ENCODE assay signal across 1 cellular context in the genomic region with DNA sequence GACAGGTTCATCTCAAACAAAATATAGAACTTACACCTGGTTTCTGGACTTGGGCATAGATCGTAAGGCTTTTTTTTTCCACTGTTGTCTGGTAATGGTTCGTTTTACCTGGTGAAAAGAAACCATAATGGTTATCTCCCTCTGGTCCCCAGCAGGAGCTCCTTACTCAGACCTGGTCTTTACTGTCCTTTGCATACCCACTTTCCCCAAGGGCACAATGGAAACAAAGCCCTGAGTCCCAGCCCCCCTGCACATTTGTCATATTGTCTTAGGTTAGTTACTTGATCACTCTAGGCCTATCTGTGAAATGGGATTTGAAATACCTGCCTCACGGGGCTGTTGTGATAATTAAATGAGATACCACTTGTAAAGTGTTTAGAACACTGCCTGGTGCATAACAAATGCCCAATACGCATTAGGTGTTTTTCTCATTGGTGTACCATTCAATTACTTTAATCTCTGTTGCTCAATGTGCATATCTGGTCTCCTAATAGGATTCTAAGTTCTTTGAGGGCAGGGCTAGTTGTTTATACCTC.
TF ChIP-seq lines count a peak whose summit lies in the region.

No MANE protein-coding gene starts in this region.

TF ChIP-seq in K562, 482 proteins besides CTCF, POLR2A, EP300 and RAD21:
- TF ChIP-seq HNRNPUL1 (IDR thresholded peaks at IDR 0.05; ENCODE audit: low read length) (no peak), NRF1 (conservative IDR thresholded peaks at IDR 0.05 in 1 of 2, IDR thresholded peaks at IDR 0.05 in 1 of 2) (no peak), MIER1 (IDR thresholded peaks at IDR 0.05; ENCODE audit: low read depth) (no peak), HDAC8 (tag; IDR thresholded peaks at IDR 0.05) (no peak), NFE2L1 (tag; IDR thresholded peaks at IDR 0.05; ENCODE audit: borderline replicate concordance, low read depth) (no peak)
